Comparison of ENCODE assay signal across 24 cellular contexts in the genomic region with DNA sequence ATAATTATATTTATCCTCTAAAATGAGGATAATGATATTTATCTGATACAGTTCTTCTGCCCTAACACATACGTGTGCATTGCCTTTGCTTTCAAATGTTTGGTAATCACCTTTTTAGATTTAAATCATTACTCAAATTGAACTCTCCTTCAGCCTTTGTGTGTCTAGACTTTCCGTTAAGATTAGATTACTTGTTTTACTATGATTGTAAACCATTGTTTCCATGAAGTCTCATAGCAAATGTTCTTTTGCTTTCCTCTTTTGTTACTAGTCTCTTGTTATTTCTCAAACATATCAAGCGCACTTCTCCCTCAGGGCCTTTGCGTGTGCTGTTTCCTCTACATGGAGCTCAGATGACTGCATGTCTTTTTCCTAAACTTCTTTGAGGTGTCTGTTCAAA.
"Had no signal": no experiment of that assay in that cellular context is flagged by ENCODE, and none has a peak within 500 bp of the region (broad histone marks: within the 10 kb centered on the region; RNA-seq: fewer than 3 reads in every experiment).

No MANE protein-coding gene starts in this region.

- DNase-seq: activated B cell treated with CpG ODN at 0.5 μM for 24 hours; activated gamma-delta T cell; anterior cingulate cortex; effector memory CD8-positive, alpha-beta T cell; erythroblast; gastrocnemius medialis; glutamatergic neuron; left lung; lower lobe of right lung; mesenchymal stem cell; naive thymus-derived CD8-positive, alpha-beta T cell; nucleus accumbens; pancreas; retina; stimulated activated CD4-positive, alpha-beta T cell treated with anti-CD3 and anti-CD28 coated beads, Interleukin-1b, Interleukin-23, amount 100 ng/mL, for 48 hours; stimulated activated CD4-positive, alpha-beta T cell treated with anti-CD3 and anti-CD28 coated beads, Interleukin-4, amount 100 ng/mL, for 4 hours; stimulated activated CD8-positive, alpha-beta memory T cell treated with anti-CD3 and anti-CD28 coated beads, Interleukin-4, amount 100 ng/mL, for 48 hours; stimulated activated naive CD4-positive, alpha-beta T cell; T-cell; trophoblast cell had no signal

- H3K4me3 Mint-ChIP-seq: activated B cell treated with CpG ODN at 0.5 μM for 24 hours; activated naive CD4-positive, alpha-beta T cell treated with anti-CD3 and anti-CD28 coated beads, Interleukin-2, amount 50 U/mL, for 24 hours; effector memory CD8-positive, alpha-beta T cell; naive thymus-derived CD8-positive, alpha-beta T cell; neural crest cell; T-cell; T-helper 2 cell treated with Interferon-gamma antibody and Interleukin-4, amounts not matched to agents 5 μg/mL and 100 μg/mL, for 36 hours had no signal

- ATAC-seq: effector memory CD8-positive, alpha-beta T cell; gastrocnemius medialis; left lung; lower lobe of right lung; naive thymus-derived CD8-positive, alpha-beta T cell; pancreas; sciatic nerve; T-cell had no signal

- H3K27me3 Mint-ChIP-seq: activated B cell treated with CpG ODN at 0.5 μM for 24 hours; activated naive CD4-positive, alpha-beta T cell treated with anti-CD3 and anti-CD28 coated beads, Interleukin-2, amount 50 U/mL, for 24 hours; effector memory CD8-positive, alpha-beta T cell; naive thymus-derived CD8-positive, alpha-beta T cell; T-cell had no signal

- H3K9me3 Mint-ChIP-seq: activated B cell treated with CpG ODN at 0.5 μM for 24 hours; activated naive CD4-positive, alpha-beta T cell treated with anti-CD3 and anti-CD28 coated beads, Interleukin-2, amount 50 U/mL, for 24 hours; effector memory CD8-positive, alpha-beta T cell; naive thymus-derived CD8-positive, alpha-beta T cell; neural crest cell; T-cell; T-helper 2 cell treated with Interferon-gamma antibody and Interleukin-4, amounts not matched to agents 5 μg/mL and 100 μg/mL, for 36 hours had no signal

- H3K27ac Mint-ChIP-seq: activated B cell treated with CpG ODN at 0.5 μM for 24 hours; effector memory CD8-positive, alpha-beta T cell; T-cell; T-helper 2 cell treated with Interferon-gamma antibody and Interleukin-4, amounts not matched to agents 5 μg/mL and 100 μg/mL, for 36 hours had no signal
